Comparison of ENCODE assay signal across 1 cellular context in the genomic region with DNA sequence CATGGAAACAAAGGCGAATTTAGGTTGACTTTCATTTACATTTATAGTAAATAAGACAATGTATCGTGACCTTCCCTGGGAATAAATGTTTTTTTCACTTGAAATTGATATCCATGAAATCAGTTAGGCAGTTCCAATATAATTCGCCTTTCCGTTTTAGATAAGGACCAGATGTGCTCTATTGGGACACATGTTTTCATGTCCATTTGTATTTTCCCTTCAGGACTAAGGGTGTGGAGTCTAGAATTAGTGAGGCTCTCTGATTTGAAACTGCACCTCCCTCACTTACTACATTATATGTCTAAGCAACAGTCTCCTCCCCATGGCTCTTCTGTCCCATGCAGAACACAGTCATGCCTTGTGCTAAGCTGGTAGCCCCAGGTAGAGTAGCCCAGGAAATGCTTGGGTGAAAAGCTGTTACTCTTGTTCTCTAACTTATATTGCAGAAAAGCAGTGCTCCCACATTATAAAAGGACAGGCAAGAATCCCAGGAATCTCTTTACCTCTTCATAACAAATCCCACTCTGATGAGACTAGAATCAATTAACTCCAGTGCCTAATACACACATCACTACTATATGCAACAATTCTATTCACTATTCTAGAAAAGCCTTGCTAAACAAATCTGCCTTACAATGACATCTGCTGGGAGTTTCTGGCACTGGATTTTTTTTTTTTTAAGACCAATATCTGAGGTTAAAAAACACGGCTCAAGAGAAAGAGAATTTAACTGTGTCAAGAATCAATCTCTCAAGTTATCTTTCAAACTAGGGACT.
TF ChIP-seq lines count a peak whose summit lies in the region.

No MANE protein-coding gene starts in this region.

TF ChIP-seq in GM23338, 12 proteins besides CTCF, POLR2A, EP300 and RAD21 (continued from another document):
- TF ChIP-seq ZNF462 (CRISPR knock-in tag; IDR thresholded peaks at IDR 0.05) = no peak
- TF ChIP-seq ZNF331 (CRISPR knock-in tag; IDR thresholded peaks at IDR 0.05; ENCODE audit: low read depth) = no peak
- no peak for TF ChIP-seq REST (IDR thresholded peaks at IDR 0.05; ENCODE audit: unreplicated experiment)
- no peak for TF ChIP-seq NANOG (IDR thresholded peaks at IDR 0.05; ENCODE audit: borderline replicate concordance)
- no peak for TF ChIP-seq ZNF114 (CRISPR knock-in tag; IDR thresholded peaks at IDR 0.05)
- no peak for TF ChIP-seq STAT1 (IDR thresholded peaks at IDR 0.05; ENCODE audit: unreplicated experiment)
- TF ChIP-seq, protein P1, sequence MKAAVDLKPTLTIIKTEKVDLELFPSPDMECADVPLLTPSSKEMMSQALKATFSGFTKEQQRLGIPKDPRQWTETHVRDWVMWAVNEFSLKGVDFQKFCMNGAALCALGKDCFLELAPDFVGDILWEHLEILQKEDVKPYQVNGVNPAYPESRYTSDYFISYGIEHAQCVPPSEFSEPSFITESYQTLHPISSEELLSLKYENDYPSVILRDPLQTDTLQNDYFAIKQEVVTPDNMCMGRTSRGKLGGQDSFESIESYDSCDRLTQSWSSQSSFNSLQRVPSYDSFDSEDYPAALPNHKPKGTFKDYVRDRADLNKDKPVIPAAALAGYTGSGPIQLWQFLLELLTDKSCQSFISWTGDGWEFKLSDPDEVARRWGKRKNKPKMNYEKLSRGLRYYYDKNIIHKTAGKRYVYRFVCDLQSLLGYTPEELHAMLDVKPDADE (IDR thresholded peaks at IDR 0.05) = no peak
- TF ChIP-seq CREB1 (CRISPR knock-in tag; IDR thresholded peaks at IDR 0.05; ENCODE audit: low read depth) = no peak
- TF ChIP-seq JUNB (IDR thresholded peaks at IDR 0.05; ENCODE audit: unreplicated experiment) = no peak
- no peak for TF ChIP-seq POLR2AphosphoS5 (IDR thresholded peaks at IDR 0.05; ENCODE audit: low read depth)
